16 cellular contexts compared by ENCODE assay signal in genomic region chr2:10454505-10454904, GRCh38. TPM values are rescaled to one million over a fixed set of nuclear protein-coding genes. Genes with fewer than 3 reads are reported as not detected.
DNase-seq lines count a peak whose midpoint lies in the region; ATAC-seq and TF ChIP-seq lines count a peak whose summit lies in the region.
"Had no signal": no experiment of that assay in that cellular context is flagged by ENCODE, and none has a peak within 500 bp of the region (broad histone marks: within the 10 kb centered on the region; RNA-seq: fewer than 3 reads in every experiment).

No MANE protein-coding gene starts in this region.

- H3K9me3 ChIP-seq in right lobe of liver (no peaks in the 10 kb centered on the region), thoracic aorta (no peaks in the 10 kb centered on the region)
- H3K9me3 ChIP-seq: testis had no signal

- peak; percentile 28 for DNase-seq in DMS 273 (lab: John Stamatoyannopoulos, UW; ENCODE audit: unreplicated experiment)
- DNase-seq in DMS 273 treated with DMSO at 0.1 percent for 48 hours (lab: John Stamatoyannopoulos, UW) = no peak
- DNase-seq in cerebellar cortex (ENCODE audit: low spot score) = peak; percentile 49
- peak in 2 of 3 donors; percentile 61 to 74 for DNase-seq in right lobe of liver
- DNase-seq in thoracic aorta (ENCODE audit: low spot score) = no peak
- DNase-seq in NK-92 (lab: John Stamatoyannopoulos, UW; ENCODE audit: unreplicated experiment) = no peak
- DNase-seq: activated CD4-positive, alpha-beta memory T cell treated with anti-CD3 and anti-CD28 coated beads for 36 hours; effector CD8-positive, alpha-beta T cell; EL; immature natural killer cell; MM.1S; testis had no signal

- H3K4me1 ChIP-seq in right lobe of liver (peaks cover 0 to 33% (median 11%) of the 10 kb centered on the region in 4 donors), thoracic aorta (ENCODE audit: control insufficient read depth in 1 of 2, low read depth in 2 of 2) (peaks cover 12 to 49% of the 10 kb centered on the region in 2 donors)

- H3K27me3 ChIP-seq in right lobe of liver (no peaks in the 10 kb centered on the region), thoracic aorta (replicated peaks; ENCODE audit: insufficient read depth) (no peaks in the 10 kb centered on the region)
- H3K27me3 ChIP-seq: testis had no signal

- intact Hi-C loops in right lobe of liver (cut with DNase I) = no loop called here

- no peak for TF ChIP-seq CTCF in right lobe of liver (IDR thresholded peaks at IDR 0.05)
- TF ChIP-seq CTCF in thoracic aorta (IDR thresholded peaks at IDR 0.05) = no peak

- ATAC-seq in right lobe of liver (peak in 3 of 4 donors; percentile 21 to 31 (median 27)), thoracic aorta (ENCODE audit: insufficient number of reproducible peaks, low FRiP score, low read depth) (no peak), GM18868 (IDR thresholded peaks at IDR 0.05; ENCODE audit: unreplicated experiment) (no peak), GM21619 (IDR thresholded peaks at IDR 0.05; ENCODE audit: unreplicated experiment) (no peak)
- ATAC-seq: GM12878 had no signal

- H3K4me3 ChIP-seq in right lobe of liver (no peak overlapping the region), thoracic aorta (no peak overlapping the region)
- H3K4me3 ChIP-seq: GM12878, testis had no signal

- WGBS in right lobe of liver (ENCODE audit: insufficient coverage, low coverage, low lambda C conversion rate, missing lambda C conversion rate) = 73% methylated on average over 2 of the region's 7 CpGs

- no peak for TF ChIP-seq POLR2A in right lobe of liver (IDR thresholded peaks at IDR 0.05)

- no peak overlapping the region for H3K27ac ChIP-seq in right lobe of liver
- H3K27ac ChIP-seq in thoracic aorta = peak overlapping the region; percentile 73 to 83
- H3K27ac ChIP-seq: 22Rv1, testis had no signal

- H3K36me3 ChIP-seq in right lobe of liver (no peaks in the 10 kb centered on the region), thoracic aorta (no peaks in the 10 kb centered on the region)

RNA-seq across cellular contexts. Expression of gene ODC1, which starts 6.4 kb away (rescaled TPM):
- total RNA-seq in right lobe of liver (100 to 1,000 TPM in 2 of 6 experiments, 10 to 100 TPM in 4; 14.4 to 197 (median 28.6) TPM), thoracic aorta (100 to 1,000 TPM; 104 to 123 TPM)

Comparison
In these comparisons a context has a peak if more than half of its experiments do, and no peak if none do; other contexts are left out.
1. DNase-seq: peak in DMS 273 (single experiment), cerebellar cortex (single experiment) and right lobe of liver (2 of 3); none in DMS 273 treated with DMSO at 0.1 percent for 48 hours (single experiment), thoracic aorta (single experiment) and NK-92 (single experiment).
2. ATAC-seq: peak in right lobe of liver (3 of 4); none in thoracic aorta (single experiment), GM18868 (single experiment) and GM21619 (single experiment).
3. H3K27ac ChIP-seq: peak in thoracic aorta (2 of 2); none in right lobe of liver (0 of 3).